16 cellular contexts compared by ENCODE assay signal in the genomic region with DNA sequence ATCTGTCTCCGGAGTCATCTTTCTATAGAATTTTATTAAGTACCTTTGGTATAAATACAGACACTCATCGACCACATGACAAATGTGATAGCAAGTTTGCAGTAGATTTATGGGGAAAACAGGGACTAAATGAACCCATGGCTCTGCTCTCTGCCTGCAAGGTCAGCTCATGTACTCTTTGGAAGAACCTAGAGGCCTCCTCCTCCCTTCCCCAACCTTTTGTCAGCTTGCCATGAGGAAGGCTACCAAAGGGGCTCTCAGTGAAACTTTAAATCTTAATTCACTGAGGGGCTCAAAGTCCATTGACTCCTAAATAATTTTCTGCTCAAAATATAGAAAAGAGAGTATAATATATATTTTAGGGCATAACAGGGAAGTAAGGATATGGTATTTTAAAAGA.
DNase-seq lines count a peak whose midpoint lies in the region; ATAC-seq and TF ChIP-seq lines count a peak whose summit lies in the region.
"Had no signal": no experiment of that assay in that cellular context is flagged by ENCODE, and none has a peak within 500 bp of the region (broad histone marks: within the 10 kb centered on the region; RNA-seq: fewer than 3 reads in every experiment).

No MANE protein-coding gene starts in this region.

- H3K36me3 ChIP-seq in A673 (ENCODE audit: insufficient read depth, low read length, poor library complexity, severe bottlenecking) (no peaks in the 10 kb centered on the region), HUES64 (ENCODE audit: insufficient read depth, low read length) (no peaks in the 10 kb centered on the region), iPS-20b (ENCODE audit: insufficient read depth, low read depth, low read length) (no peaks in the 10 kb centered on the region), neural progenitor cell (no peaks in the 10 kb centered on the region)
- H3K36me3 ChIP-seq: BLaER1, HAP-1 had no signal

- H3K4me3 Mint-ChIP-seq in neural progenitor cell = no peak overlapping the region
- H3K4me3 Mint-ChIP-seq: CD8-positive, alpha-beta memory T cell had no signal

- no peaks in the 10 kb centered on the region for H3K9me3 Mint-ChIP-seq in neural progenitor cell

- intact Hi-C loops in A673 (cut with micrococcal nuclease; ENCODE audit: unreplicated experiment) = no loop called here

- H3K36me3 Mint-ChIP-seq in neural progenitor cell = no peaks in the 10 kb centered on the region
- H3K36me3 Mint-ChIP-seq: CD8-positive, alpha-beta memory T cell had no signal

- peaks cover 5% of the 10 kb centered on the region for H3K27me3 Mint-ChIP-seq in neural progenitor cell (ENCODE audit: insufficient read depth, low read depth)
- H3K27me3 Mint-ChIP-seq: CD8-positive, alpha-beta memory T cell had no signal

- H3K9me3 ChIP-seq in A673 (ENCODE audit: low read depth, low read length, poor library complexity, severe bottlenecking) = no peaks in the 10 kb centered on the region
- H3K9me3 ChIP-seq in HUES64 (ENCODE audit: insufficient read depth, low read depth, low read length) = no peaks in the 10 kb centered on the region
- no peaks in the 10 kb centered on the region for H3K9me3 ChIP-seq in iPS-20b (ENCODE audit: insufficient read depth, low read depth, low read length)
- H3K9me3 ChIP-seq in neural progenitor cell (ENCODE audit: low read depth) = no peaks in the 10 kb centered on the region
- H3K9me3 ChIP-seq: BLaER1, Caco-2, HAP-1 had no signal

- H3K9ac ChIP-seq in HUES64 (ENCODE audit: low read depth, low read length) = peak overlapping the region; percentile 21; the same call in 1 of the 2 replicates
- peak overlapping the region; percentile 23; the same call in 1 of the 2 replicates for H3K9ac ChIP-seq in iPS-20b (ENCODE audit: low read depth, low read length)
- H3K9ac ChIP-seq in neural progenitor cell = no peak overlapping the region
- H3K9ac ChIP-seq: BLaER1 had no signal

- H3K4me1 Mint-ChIP-seq in neural progenitor cell = no peaks in the 10 kb centered on the region
- H3K4me1 Mint-ChIP-seq: CD8-positive, alpha-beta memory T cell had no signal

- POLR2A ChIA-PET in A673 (lab: Charles Lee; ENCODE audit: low non-redundant PET) = no interaction called here

- no peaks in the 10 kb centered on the region for H4K20me1 ChIP-seq in neural progenitor cell (ENCODE audit: low read depth)
- H4K20me1 ChIP-seq: BLaER1 had no signal

- no peak overlapping the region for H3K4me2 ChIP-seq in neural progenitor cell
- H3K4me2 ChIP-seq: BLaER1 had no signal

- H3K79me2 ChIP-seq in neural progenitor cell (ENCODE audit: low read depth) = no peaks in the 10 kb centered on the region

- peak overlapping the region; percentile 78 for H3K27ac ChIP-seq in A673 (ENCODE audit: low read depth, low read length, poor library complexity, severe bottlenecking)
- H3K27ac ChIP-seq in HUES64 (ENCODE audit: low read depth, low read length) = peak overlapping the region; percentile 62
- no peak overlapping the region for H3K27ac ChIP-seq in iPS-20b (ENCODE audit: low read length)
- no peak overlapping the region for H3K27ac ChIP-seq in neural progenitor cell
- H3K27ac ChIP-seq: 22Rv1, BLaER1 had no signal

- no TSS peak for BruUV-seq in A673 (replicated peaks; lab: Mats Ljungman, UMichigan)

- CTCF ChIA-PET in A673 (lab: Charles Lee) = no interaction called here

- H3K27me3 ChIP-seq in A673 (replicated peaks; ENCODE audit: insufficient read depth, low read depth, low read length, poor library complexity) (no peaks in the 10 kb centered on the region), HUES64 (ENCODE audit: insufficient read depth, low read length) (no peaks in the 10 kb centered on the region), iPS-20b (ENCODE audit: insufficient read depth, low read length) (no peaks in the 10 kb centered on the region), neural progenitor cell (no peaks in the 10 kb centered on the region)
- H3K27me3 ChIP-seq: BLaER1 had no signal

- 94% methylated on average over 2 of the region's 2 CpGs for WGBS in HUES64

- peak overlapping the region; percentile 46 for H3K27ac Mint-ChIP-seq in neural progenitor cell
- H3K27ac Mint-ChIP-seq: CD8-positive, alpha-beta memory T cell had no signal

- H3F3A ChIP-seq in neural progenitor cell (ENCODE audit: low read depth) = no peaks in the 10 kb centered on the region

- H2AFZ ChIP-seq in neural progenitor cell (replicated peaks) = peak overlapping the region; percentile 9

- TF ChIP-seq CTCF in A673 (conservative IDR thresholded peaks at IDR 0.05; ENCODE audit: low read depth, low read length) (no peak), neural progenitor cell (IDR thresholded peaks at IDR 0.05) (no peak)

- H3K4me1 ChIP-seq in A673 (ENCODE audit: insufficient read depth, low read length, poor library complexity, severe bottlenecking) (peaks cover 31% of the 10 kb centered on the region), HUES64 (ENCODE audit: insufficient read depth, low read length) (peaks cover 43% of the 10 kb centered on the region), iPS-20b (ENCODE audit: insufficient read depth, low read length) (peaks cover 38% of the 10 kb centered on the region), neural progenitor cell (peaks cover 6% of the 10 kb centered on the region)
- H3K4me1 ChIP-seq: BLaER1, Caco-2, HAP-1 had no signal

- no peak overlapping the region for H3K4me3 ChIP-seq in A673 (ENCODE audit: low read depth, low read length, poor library complexity, severe bottlenecking)
- no peak overlapping the region for H3K4me3 ChIP-seq in HUES64 (ENCODE audit: low read length)
- no peak overlapping the region for H3K4me3 ChIP-seq in iPS-20b (ENCODE audit: low read length)
- no peak overlapping the region for H3K4me3 ChIP-seq in neural progenitor cell
- H3K4me3 ChIP-seq: BLaER1, HAP-1 had no signal

- no peak for DNase-seq in A673 (ENCODE audit: low spot score)
- DNase-seq in neural progenitor cell (ENCODE audit: low spot score) = no peak
- no peak for DNase-seq in NCI-H510A treated with DMSO at 0.1 percent for 48 hours (lab: John Stamatoyannopoulos, UW)
- DNase-seq in epidermal melanocyte (ENCODE audit: insufficient read length, low spot score) = no peak
- no peak for DNase-seq in NCI-H187 (lab: John Stamatoyannopoulos, UW)
- DNase-seq: AML-193; Caco-2; CD8-positive, alpha-beta memory T cell; DND-41; GDM1 had no signal

- ATAC-seq in HG03135 (IDR thresholded peaks at IDR 0.05; ENCODE audit: unreplicated experiment) = no peak

Comparison
In these comparisons a context has a peak if more than half of its experiments do, and no peak if none do; other contexts are left out.
1. H3K27ac ChIP-seq: peak in A673 (single experiment) and HUES64 (single experiment); none in iPS-20b (single experiment) and neural progenitor cell (single experiment).